10 cellular contexts compared by ENCODE assay signal in the genomic region with DNA sequence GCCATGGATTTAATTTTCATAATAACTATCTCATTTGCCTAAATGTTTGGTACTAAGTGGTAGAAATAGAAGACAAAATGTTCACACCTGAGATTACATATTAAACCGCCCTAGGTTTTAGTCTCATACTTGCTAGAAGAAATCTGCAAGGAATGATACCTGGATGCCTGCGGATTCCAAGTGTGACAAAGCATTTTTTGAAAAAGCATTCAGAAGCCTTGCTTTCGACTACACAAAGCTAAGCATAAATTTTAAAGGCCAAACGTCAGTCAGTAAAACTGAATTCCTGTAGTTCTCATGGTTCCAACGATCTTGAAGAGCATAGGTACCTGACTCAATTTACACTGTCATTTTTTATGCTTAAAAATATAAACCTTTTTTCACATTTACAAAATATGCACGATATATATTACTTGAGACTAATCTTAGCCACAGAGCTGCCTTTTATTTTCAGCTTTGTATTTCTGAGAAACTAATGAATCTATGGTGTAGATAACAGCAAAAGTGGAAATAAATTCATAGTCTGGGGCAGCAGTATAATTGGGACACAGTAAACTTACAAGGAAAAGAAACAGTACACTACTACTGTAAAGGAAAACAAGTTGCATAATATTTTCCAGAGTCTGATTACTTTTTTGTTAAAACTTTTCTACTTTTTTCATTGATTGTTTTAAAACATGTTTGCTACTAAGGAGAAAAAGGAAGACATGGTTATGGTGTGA. TPM values are rescaled to one million over a fixed set of nuclear protein-coding genes. Genes with fewer than 3 reads are reported as not detected.
A peak's percentile ranks its signal among the peaks of the same experiment; 100 is the strongest.
DNase-seq lines count a peak whose midpoint lies in the region; ATAC-seq, FAIRE-seq and TF ChIP-seq lines count a peak whose summit lies in the region.
"Had no signal": no experiment of that assay in that cellular context is flagged by ENCODE, and none has a peak within 500 bp of the region (broad histone marks: within the 10 kb centered on the region; RNA-seq: fewer than 3 reads in every experiment).

No MANE protein-coding gene starts in this region.

- peaks cover 25% of the 10 kb centered on the region for H3K27me3 ChIP-seq in BE2C
- no peaks in the 10 kb centered on the region for H3K27me3 ChIP-seq in GM12878 (replicated peaks in 1 of 2; ENCODE audit: control insufficient read depth in 2 of 2, insufficient read depth in 2 of 2, low read length in 1 of 2)

- intact Hi-C loops in GM12878 (cut with micrococcal nuclease; ENCODE audit: unreplicated experiment): no loop called here

- ATAC-seq in GM12878: no peak

- CTCF ChIA-PET in GM12878 (lab: Yijun Ruan, JAX): interaction anchor here (1.5 kb wide), 1 partner anchor 10 kb away, joined by 4 read pairs; no protein-coding TSS in a partner anchor

- H3K4me1 ChIP-seq in BE2C (no peaks in the 10 kb centered on the region), GM12878 (ENCODE audit: control insufficient read depth, insufficient read depth, low read length) (peaks cover 4% of the 10 kb centered on the region; the same call in 1 of the 2 replicates)

- BruUV-seq in GM12878 (replicated peaks; lab: Mats Ljungman, UMichigan): no TSS peak

- no peak for TF ChIP-seq RAD21 in GM12878 (IDR thresholded peaks at IDR 0.05; ENCODE audit: insufficient read depth, low read depth, low read length)

- H3K4me3 ChIP-seq in BE2C (ENCODE audit: low read depth, low read length): peak overlapping the region; percentile 56
- peak overlapping the region; percentile 72 for H3K4me3 ChIP-seq in GM12878

- TF ChIP-seq CTCF in BE2C (IDR thresholded peaks at IDR 0.05; ENCODE audit: low read depth, low read length): no peak
- TF ChIP-seq CTCF in GM12878 (IDR thresholded peaks at IDR 0.05 in 2 of 3, conservative IDR thresholded peaks at IDR 0.05 in 1 of 3; ENCODE audit: control insufficient read depth in 2 of 3, extremely low read depth in 1 of 3, insufficient read depth in 1 of 3, low read depth in 3 of 3, low read length in 3 of 3): no peak
- TF ChIP-seq CTCF in nephron progenitor cell (IDR thresholded peaks at IDR 0.05): no peak

- peaks cover 13% of the 10 kb centered on the region for H3K4me1 Mint-ChIP-seq in nephron progenitor cell

- H3K79me2 ChIP-seq in GM12878 (ENCODE audit: control insufficient read depth, insufficient read depth, low read length): no peaks in the 10 kb centered on the region

- H3K9me3 Mint-ChIP-seq in nephron progenitor cell: peaks cover 7% of the 10 kb centered on the region

- H2AFZ ChIP-seq in GM12878 (ENCODE audit: control insufficient read depth, low read depth, low read length): peak overlapping the region; percentile 99

- FAIRE-seq in GM12878 (lab: Jason Lieb, UNC): no peak
- FAIRE-seq: small intestine had no signal

- H3K36me3 Mint-ChIP-seq in nephron progenitor cell (ENCODE audit: low read depth): no peaks in the 10 kb centered on the region

- H3K4me3 Mint-ChIP-seq in nephron progenitor cell: peak overlapping the region; percentile 81

- H3K4me2 ChIP-seq in GM12878 (ENCODE audit: control insufficient read depth, insufficient read depth): peak overlapping the region; percentile 100; the same call in 1 of the 2 replicates

- H3K36me3 ChIP-seq in BE2C (no peaks in the 10 kb centered on the region), GM12878 (ENCODE audit: control insufficient read depth in 2 of 2, insufficient read depth in 2 of 2, low read length in 1 of 2) (no peaks in the 10 kb centered on the region)

- WGBS in GM12878 (ENCODE audit: insufficient coverage, insufficient replicate concordance, low lambda C conversion rate, missing lambda C conversion rate): 83% methylated on average over 6 of the region's 6 CpGs

- H3K9ac ChIP-seq in GM12878 (ENCODE audit: control insufficient read depth, insufficient read depth, low read length): peak overlapping the region; percentile 72; the same call in 1 of the 2 replicates

- TF ChIP-seq POLR2A in GM12878 (IDR thresholded peaks at IDR 0.05; ENCODE audit: low read depth, low read length): no peak

- peaks cover 27% of the 10 kb centered on the region for H3K27me3 Mint-ChIP-seq in nephron progenitor cell (ENCODE audit: low read depth, poor library complexity)

- in situ Hi-C loops in GM12878 (cut with MboI): no loop called here

- POLR2A ChIA-PET in GM12878 (lab: Charles Lee): interaction anchor here (1.3 kb wide), 1 partner anchor 11 kb away, joined by 3 read pairs; no protein-coding TSS in a partner anchor

- H3K27ac Mint-ChIP-seq in nephron progenitor cell: no peak overlapping the region

- H4K20me1 ChIP-seq in GM12878 (ENCODE audit: control insufficient read depth, insufficient read depth): no peaks in the 10 kb centered on the region

- no peak overlapping the region for H3K27ac ChIP-seq in GM12878 (ENCODE audit: control insufficient read depth, insufficient read depth)

- no peaks in the 10 kb centered on the region for H3K9me3 ChIP-seq in BE2C
- H3K9me3 ChIP-seq in GM12878 (replicated peaks; ENCODE audit: control insufficient read depth, insufficient read depth, low read length): no peaks in the 10 kb centered on the region; the same call in 2 of the 3 replicates

- TF ChIP-seq EP300 in GM12878 (IDR thresholded peaks at IDR 0.05; ENCODE audit: borderline replicate concordance in 1 of 2, control insufficient read depth in 1 of 2, low read depth in 2 of 2, low read length in 2 of 2): no peak

- DNase-seq in BE2C: no peak
- peak; percentile 57 for DNase-seq in KG1 (lab: John Stamatoyannopoulos, UW)
- no peak for DNase-seq in GM12878 (ENCODE audit: low read depth, low spot score)
- DNase-seq in nephron progenitor cell: no peak
- DNase-seq in NCI-H1436 treated with DMSO at 0.1 percent for 48 hours (lab: John Stamatoyannopoulos, UW): no peak
- no peak for DNase-seq in NCI-H524 treated with DMSO at 0.1 percent for 48 hours (lab: John Stamatoyannopoulos, UW)
- DNase-seq in stimulated activated naive CD4-positive, alpha-beta T cell treated with Interleukin-2 at 50 U/mL for 16 hours (lab: John Stamatoyannopoulos, UW): no peak
- DNase-seq in activated CD4-positive, CD25-positive, alpha-beta regulatory T cell (lab: John Stamatoyannopoulos, UW): no peak
- DNase-seq: DMS 273 treated with DMSO at 0.1 percent for 48 hours had no signal

- RAD21 ChIA-PET in GM12878 (lab: Charles Lee; ENCODE audit: unreplicated experiment): no interaction called here

- SMC1A ChIA-PET in GM12878 (lab: Charles Lee; ENCODE audit: uncharacterized antibody, unreplicated experiment): interaction anchor here (0.8 to 1.4 kb wide), 3 partner anchors 11 to 68 kb away, joined by 3 to 4 read pairs (median 3); no protein-coding TSS in a partner anchor

RNA-seq across cellular contexts. Expression of a gene that starts 1.2 kb away (rescaled TPM):
- polyA plus RNA-seq in BE2C (2012; ENCODE audit: insufficient read depth, insufficient read length, low read depth): 0.65 TPM
- total RNA-seq in GM12878 (2013; cell fraction: nucleolus; rRNA removed): 1.0 and 1.9 TPM in 2 replicates
- total RNA-seq in GM12878 (2014; rRNA removed): 0.34 and 1.0 TPM in 2 replicates
- total RNA-seq in GM12878 (2014; rRNA removed; fragmentation: Illumina TruSeq; extraction: Trizol): 0.98 and 1.2 TPM in 2 replicates
- total RNA-seq in GM12878 (2021): 0.51 and 0.56 TPM in 2 replicates
- polyA plus RNA-seq in GM12878 (2011; ENCODE audit: low read depth): not detected
- 0.04 TPM in 1 of 2 replicates, not detected in the other for polyA plus RNA-seq in GM12878 (2011; rRNA removed)
- polyA plus RNA-seq in GM12878 (2011; cell fraction: cytosol; rRNA removed): not detected in 2 replicates
- polyA plus RNA-seq in GM12878 (2011; cell fraction: nucleus; rRNA removed): not detected in 2 replicates
- 0.14 and 0.17 TPM in 2 replicates for polyA plus RNA-seq in GM12878 (2012)
- 0.88 and 1.3 TPM in 2 replicates for polyA plus RNA-seq in GM12878 (2014; fragmentation: Illumina TruSeq; extraction: Trizol)
- under 1 TPM; 0.40 to 0.76 TPM for polyA plus RNA-seq in GM12878 (2014; fragmentation: Nextera tagmentation; extraction: Ambion mirVana)
- polyA plus RNA-seq in GM12878 (2014; rRNA removed): 0.61 and 0.78 TPM in 2 replicates
- under 1 TPM; 0.56 to 0.92 TPM for polyA plus RNA-seq in GM12878 (2016; fragmentation: Nextera tagmentation; extraction: Ambion mirVana)
- polyA minus RNA-seq in GM12878 (2011; rRNA and poly(A)+ RNA removed): not detected in 2 replicates
- not detected in 2 replicates for polyA minus RNA-seq in GM12878 (2011; cell fraction: cytosol; rRNA and poly(A)+ RNA removed)
- polyA minus RNA-seq in GM12878 (2011; cell fraction: nucleus; rRNA and poly(A)+ RNA removed): not detected in 2 replicates

RNA-seq across cellular contexts. Expression of a gene that starts 28.5 kb away (rescaled TPM):
- 12.7 TPM for polyA plus RNA-seq in BE2C (2012; ENCODE audit: insufficient read depth, insufficient read length, low read depth)
- 630 and 672 TPM in 2 replicates for total RNA-seq in GM12878 (2013; cell fraction: nucleolus; rRNA removed)
- total RNA-seq in GM12878 (2014; rRNA removed): 1,359 and 1,536 TPM in 2 replicates
- 1,765 and 1,770 TPM in 2 replicates for total RNA-seq in GM12878 (2014; rRNA removed; fragmentation: Illumina TruSeq; extraction: Trizol)
- total RNA-seq in GM12878 (2021): 1,593 and 1,649 TPM in 2 replicates
- 790 TPM for polyA plus RNA-seq in GM12878 (2011; ENCODE audit: low read depth)
- 1,518 and 1,924 TPM in 2 replicates for polyA plus RNA-seq in GM12878 (2011; rRNA removed)
- polyA plus RNA-seq in GM12878 (2011; cell fraction: cytosol; rRNA removed): 938 and 1,004 TPM in 2 replicates
- polyA plus RNA-seq in GM12878 (2011; cell fraction: nucleus; rRNA removed): 570 and 928 TPM in 2 replicates
- 792 and 882 TPM in 2 replicates for polyA plus RNA-seq in GM12878 (2012)
- 2,201 and 2,644 TPM in 2 replicates for polyA plus RNA-seq in GM12878 (2014; fragmentation: Illumina TruSeq; extraction: Trizol)
- polyA plus RNA-seq in GM12878 (2014; fragmentation: Nextera tagmentation; extraction: Ambion mirVana): 1,000 to 10,000 TPM in 1 of 2 experiments, 100 to 1,000 TPM in 1; 775 to 1,062 TPM
- polyA plus RNA-seq in GM12878 (2014; rRNA removed): 1,106 and 1,239 TPM in 2 replicates
- 1,000 to 10,000 TPM; 1,617 to 1,624 TPM for polyA plus RNA-seq in GM12878 (2016; fragmentation: Nextera tagmentation; extraction: Ambion mirVana)
- polyA minus RNA-seq in GM12878 (2011; rRNA and poly(A)+ RNA removed): 1,516 and 1,624 TPM in 2 replicates
- 490 and 574 TPM in 2 replicates for polyA minus RNA-seq in GM12878 (2011; cell fraction: cytosol; rRNA and poly(A)+ RNA removed)
- polyA minus RNA-seq in GM12878 (2011; cell fraction: nucleus; rRNA and poly(A)+ RNA removed): 248 and 443 TPM in 2 replicates
